In genomic region chr22:20495861-20496681, GRCh38 we compare ENCODE assay signal across 1 cellular context.
TF ChIP-seq lines count a peak whose summit lies in the region.

No MANE protein-coding gene starts in this region.

TF ChIP-seq in HepG2, 621 proteins besides CTCF, POLR2A, EP300 and RAD21 (continued from another document and continues in another):
- TF ChIP-seq SOX13 (IDR thresholded peaks at IDR 0.05): 0 out of 2 replicates have a peak, but pooled peaks have one; percentile 4
- TF ChIP-seq SOX13 (CRISPR knock-in tag; conservative IDR thresholded peaks at IDR 0.05 in 1 of 2, IDR thresholded peaks at IDR 0.05 in 1 of 2): no peak; a peak in 1 of 4 replicates
- peak; percentile 14; the same call in 1 of the 2 replicates for TF ChIP-seq CHCHD3 (CRISPR knock-in tag; IDR thresholded peaks at IDR 0.05)
- no peak for TF ChIP-seq ZNF598 (CRISPR knock-in tag; IDR thresholded peaks at IDR 0.05; ENCODE audit: borderline replicate concordance)
- TF ChIP-seq, protein P1, sequence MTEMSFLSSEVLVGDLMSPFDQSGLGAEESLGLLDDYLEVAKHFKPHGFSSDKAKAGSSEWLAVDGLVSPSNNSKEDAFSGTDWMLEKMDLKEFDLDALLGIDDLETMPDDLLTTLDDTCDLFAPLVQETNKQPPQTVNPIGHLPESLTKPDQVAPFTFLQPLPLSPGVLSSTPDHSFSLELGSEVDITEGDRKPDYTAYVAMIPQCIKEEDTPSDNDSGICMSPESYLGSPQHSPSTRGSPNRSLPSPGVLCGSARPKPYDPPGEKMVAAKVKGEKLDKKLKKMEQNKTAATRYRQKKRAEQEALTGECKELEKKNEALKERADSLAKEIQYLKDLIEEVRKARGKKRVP (CRISPR knock-in tag; IDR thresholded peaks at IDR 0.05): no peak
- TF ChIP-seq, protein P2, sequence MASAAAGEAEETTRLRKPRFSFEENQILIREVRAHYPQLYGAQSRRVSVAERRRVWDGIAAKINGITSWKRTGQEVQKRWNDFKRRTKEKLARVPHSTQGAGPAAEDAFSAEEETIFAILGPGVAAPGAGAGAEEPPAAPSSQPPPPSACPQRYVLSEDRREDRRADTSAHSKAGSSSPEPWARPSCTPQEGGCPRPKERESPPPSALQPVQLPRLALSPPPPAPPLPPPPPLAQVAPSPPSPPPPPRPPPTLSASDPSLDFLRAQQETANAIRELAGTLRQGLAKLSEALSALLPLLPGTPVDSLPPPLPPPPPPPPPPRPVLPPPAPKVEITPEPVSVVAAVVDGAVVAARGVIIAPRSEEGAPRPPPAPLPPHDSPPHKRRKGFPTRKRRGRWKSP (CRISPR knock-in tag; IDR thresholded peaks at IDR 0.05): no peak; the same call in 1 of the 2 replicates
- TF ChIP-seq ZNF432 (CRISPR knock-in tag; IDR thresholded peaks at IDR 0.05; ENCODE audit: borderline replicate concordance): no peak
- TF ChIP-seq ZNF350 (CRISPR knock-in tag; IDR thresholded peaks at IDR 0.05; ENCODE audit: borderline replicate concordance, low read depth): peak; percentile 56; the same call in 1 of the 2 replicates
- TF ChIP-seq ADNP (CRISPR knock-in tag; IDR thresholded peaks at IDR 0.05): no peak
- TF ChIP-seq, protein P3, sequence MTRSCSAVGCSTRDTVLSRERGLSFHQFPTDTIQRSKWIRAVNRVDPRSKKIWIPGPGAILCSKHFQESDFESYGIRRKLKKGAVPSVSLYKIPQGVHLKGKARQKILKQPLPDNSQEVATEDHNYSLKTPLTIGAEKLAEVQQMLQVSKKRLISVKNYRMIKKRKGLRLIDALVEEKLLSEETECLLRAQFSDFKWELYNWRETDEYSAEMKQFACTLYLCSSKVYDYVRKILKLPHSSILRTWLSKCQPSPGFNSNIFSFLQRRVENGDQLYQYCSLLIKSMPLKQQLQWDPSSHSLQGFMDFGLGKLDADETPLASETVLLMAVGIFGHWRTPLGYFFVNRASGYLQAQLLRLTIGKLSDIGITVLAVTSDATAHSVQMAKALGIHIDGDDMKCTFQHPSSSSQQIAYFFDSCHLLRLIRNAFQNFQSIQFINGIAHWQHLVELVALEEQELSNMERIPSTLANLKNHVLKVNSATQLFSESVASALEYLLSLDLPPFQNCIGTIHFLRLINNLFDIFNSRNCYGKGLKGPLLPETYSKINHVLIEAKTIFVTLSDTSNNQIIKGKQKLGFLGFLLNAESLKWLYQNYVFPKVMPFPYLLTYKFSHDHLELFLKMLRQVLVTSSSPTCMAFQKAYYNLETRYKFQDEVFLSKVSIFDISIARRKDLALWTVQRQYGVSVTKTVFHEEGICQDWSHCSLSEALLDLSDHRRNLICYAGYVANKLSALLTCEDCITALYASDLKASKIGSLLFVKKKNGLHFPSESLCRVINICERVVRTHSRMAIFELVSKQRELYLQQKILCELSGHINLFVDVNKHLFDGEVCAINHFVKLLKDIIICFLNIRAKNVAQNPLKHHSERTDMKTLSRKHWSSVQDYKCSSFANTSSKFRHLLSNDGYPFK (CRISPR knock-in tag; IDR thresholded peaks at IDR 0.05; ENCODE audit: borderline replicate concordance): peak; percentile 63; the same call in 1 of the 2 replicates
- TF ChIP-seq ZNF644 (CRISPR knock-in tag; IDR thresholded peaks at IDR 0.05; ENCODE audit: low read depth): no peak
- TF ChIP-seq KMT2A (CRISPR knock-in tag; IDR thresholded peaks at IDR 0.05): no peak
- no peak for TF ChIP-seq ZNF3 (CRISPR knock-in tag; IDR thresholded peaks at IDR 0.05)
- 0 out of 2 replicates have a peak, but pooled peaks have one; percentile 27 for TF ChIP-seq ZSCAN9 (CRISPR knock-in tag; IDR thresholded peaks at IDR 0.05; ENCODE audit: borderline replicate concordance)
- TF ChIP-seq, protein P4, sequence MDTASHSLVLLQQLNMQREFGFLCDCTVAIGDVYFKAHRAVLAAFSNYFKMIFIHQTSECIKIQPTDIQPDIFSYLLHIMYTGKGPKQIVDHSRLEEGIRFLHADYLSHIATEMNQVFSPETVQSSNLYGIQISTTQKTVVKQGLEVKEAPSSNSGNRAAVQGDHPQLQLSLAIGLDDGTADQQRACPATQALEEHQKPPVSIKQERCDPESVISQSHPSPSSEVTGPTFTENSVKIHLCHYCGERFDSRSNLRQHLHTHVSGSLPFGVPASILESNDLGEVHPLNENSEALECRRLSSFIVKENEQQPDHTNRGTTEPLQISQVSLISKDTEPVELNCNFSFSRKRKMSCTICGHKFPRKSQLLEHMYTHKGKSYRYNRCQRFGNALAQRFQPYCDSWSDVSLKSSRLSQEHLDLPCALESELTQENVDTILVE (CRISPR knock-in tag; IDR thresholded peaks at IDR 0.05): peak; percentile 75; the same call in 1 of the 2 replicates
- peak; percentile 57; the same call in 1 of the 2 replicates for TF ChIP-seq KDM4B (CRISPR knock-in tag; IDR thresholded peaks at IDR 0.05)
- 0 out of 2 replicates have a peak, but pooled peaks have one; percentile 13 for TF ChIP-seq TGIF2 (CRISPR knock-in tag; IDR thresholded peaks at IDR 0.05)
- no peak for TF ChIP-seq ZNF567 (CRISPR knock-in tag; IDR thresholded peaks at IDR 0.05; ENCODE audit: borderline replicate concordance)
- TF ChIP-seq MED1 (CRISPR knock-in tag; IDR thresholded peaks at IDR 0.05): peak; percentile 33
- TF ChIP-seq, protein P5, sequence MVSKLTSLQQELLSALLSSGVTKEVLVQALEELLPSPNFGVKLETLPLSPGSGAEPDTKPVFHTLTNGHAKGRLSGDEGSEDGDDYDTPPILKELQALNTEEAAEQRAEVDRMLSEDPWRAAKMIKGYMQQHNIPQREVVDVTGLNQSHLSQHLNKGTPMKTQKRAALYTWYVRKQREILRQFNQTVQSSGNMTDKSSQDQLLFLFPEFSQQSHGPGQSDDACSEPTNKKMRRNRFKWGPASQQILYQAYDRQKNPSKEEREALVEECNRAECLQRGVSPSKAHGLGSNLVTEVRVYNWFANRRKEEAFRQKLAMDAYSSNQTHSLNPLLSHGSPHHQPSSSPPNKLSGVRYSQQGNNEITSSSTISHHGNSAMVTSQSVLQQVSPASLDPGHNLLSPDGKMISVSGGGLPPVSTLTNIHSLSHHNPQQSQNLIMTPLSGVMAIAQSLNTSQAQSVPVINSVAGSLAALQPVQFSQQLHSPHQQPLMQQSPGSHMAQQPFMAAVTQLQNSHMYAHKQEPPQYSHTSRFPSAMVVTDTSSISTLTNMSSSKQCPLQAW (CRISPR knock-in tag; IDR thresholded peaks at IDR 0.05): peak; percentile 48; the same call in 1 of the 2 replicates
- TF ChIP-seq ZNF343 (CRISPR knock-in tag; IDR thresholded peaks at IDR 0.05): no peak
- TF ChIP-seq AGO1 (IDR thresholded peaks at IDR 0.05; ENCODE audit: low read depth, low read length, poor library complexity, severe bottlenecking): no peak
- TF ChIP-seq, protein P6, sequence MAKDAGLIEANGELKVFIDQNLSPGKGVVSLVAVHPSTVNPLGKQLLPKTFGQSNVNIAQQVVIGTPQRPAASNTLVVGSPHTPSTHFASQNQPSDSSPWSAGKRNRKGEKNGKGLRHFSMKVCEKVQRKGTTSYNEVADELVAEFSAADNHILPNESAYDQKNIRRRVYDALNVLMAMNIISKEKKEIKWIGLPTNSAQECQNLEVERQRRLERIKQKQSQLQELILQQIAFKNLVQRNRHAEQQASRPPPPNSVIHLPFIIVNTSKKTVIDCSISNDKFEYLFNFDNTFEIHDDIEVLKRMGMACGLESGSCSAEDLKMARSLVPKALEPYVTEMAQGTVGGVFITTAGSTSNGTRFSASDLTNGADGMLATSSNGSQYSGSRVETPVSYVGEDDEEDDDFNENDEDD (CRISPR knock-in tag; IDR thresholded peaks at IDR 0.05; ENCODE audit: borderline replicate concordance): peak; percentile 89
- no peak for TF ChIP-seq ZNF180 (CRISPR knock-in tag; IDR thresholded peaks at IDR 0.05; ENCODE audit: borderline replicate concordance, low read depth)
- no peak for TF ChIP-seq ZNF781 (CRISPR knock-in tag; IDR thresholded peaks at IDR 0.05; ENCODE audit: borderline replicate concordance, not compliant biosample characterization)
- 0 out of 2 replicates have a peak, but pooled peaks have one; percentile 77 for TF ChIP-seq SALL2 (CRISPR knock-in tag; IDR thresholded peaks at IDR 0.05)
- no peak for TF ChIP-seq GTF3A (CRISPR knock-in tag; conservative IDR thresholded peaks at IDR 0.05)
- no peak for TF ChIP-seq ZNF720 (CRISPR knock-in tag; IDR thresholded peaks at IDR 0.05)
- TF ChIP-seq, protein P7, sequence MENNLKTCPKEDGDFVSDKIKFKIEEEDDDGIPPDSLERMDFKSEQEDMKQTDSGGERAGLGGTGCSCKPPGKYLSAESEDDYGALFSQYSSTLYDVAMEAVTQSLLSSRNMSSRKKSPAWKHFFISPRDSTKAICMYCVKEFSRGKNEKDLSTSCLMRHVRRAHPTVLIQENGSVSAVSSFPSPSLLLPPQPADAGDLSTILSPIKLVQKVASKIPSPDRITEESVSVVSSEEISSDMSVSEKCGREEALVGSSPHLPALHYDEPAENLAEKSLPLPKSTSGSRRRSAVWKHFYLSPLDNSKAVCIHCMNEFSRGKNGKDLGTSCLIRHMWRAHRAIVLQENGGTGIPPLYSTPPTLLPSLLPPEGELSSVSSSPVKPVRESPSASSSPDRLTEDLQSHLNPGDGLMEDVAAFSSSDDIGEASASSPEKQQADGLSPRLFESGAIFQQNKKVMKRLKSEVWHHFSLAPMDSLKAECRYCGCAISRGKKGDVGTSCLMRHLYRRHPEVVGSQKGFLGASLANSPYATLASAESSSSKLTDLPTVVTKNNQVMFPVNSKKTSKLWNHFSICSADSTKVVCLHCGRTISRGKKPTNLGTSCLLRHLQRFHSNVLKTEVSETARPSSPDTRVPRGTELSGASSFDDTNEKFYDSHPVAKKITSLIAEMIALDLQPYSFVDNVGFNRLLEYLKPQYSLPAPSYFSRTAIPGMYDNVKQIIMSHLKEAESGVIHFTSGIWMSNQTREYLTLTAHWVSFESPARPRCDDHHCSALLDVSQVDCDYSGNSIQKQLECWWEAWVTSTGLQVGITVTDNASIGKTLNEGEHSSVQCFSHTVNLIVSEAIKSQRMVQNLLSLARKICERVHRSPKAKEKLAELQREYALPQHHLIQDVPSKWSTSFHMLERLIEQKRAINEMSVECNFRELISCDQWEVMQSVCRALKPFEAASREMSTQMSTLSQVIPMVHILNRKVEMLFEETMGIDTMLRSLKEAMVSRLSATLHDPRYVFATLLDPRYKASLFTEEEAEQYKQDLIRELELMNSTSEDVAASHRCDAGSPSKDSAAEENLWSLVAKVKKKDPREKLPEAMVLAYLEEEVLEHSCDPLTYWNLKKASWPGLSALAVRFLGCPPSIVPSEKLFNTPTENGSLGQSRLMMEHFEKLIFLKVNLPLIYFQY (CRISPR knock-in tag; IDR thresholded peaks at IDR 0.05; ENCODE audit: borderline replicate concordance): no peak
- peak; percentile 62; the same call in 1 of the 2 replicates for TF ChIP-seq KAT7 (CRISPR knock-in tag; IDR thresholded peaks at IDR 0.05; ENCODE audit: borderline replicate concordance)
- no peak; the same call in 1 of the 2 replicates for TF ChIP-seq ZNF746 (CRISPR knock-in tag; IDR thresholded peaks at IDR 0.05)
- no peak for TF ChIP-seq SNAI1 (CRISPR knock-in tag; IDR thresholded peaks at IDR 0.05; ENCODE audit: borderline replicate concordance)
- TF ChIP-seq PAX8 (CRISPR knock-in tag; IDR thresholded peaks at IDR 0.05; ENCODE audit: borderline replicate concordance): no peak
- 0 out of 2 replicates have a peak, but pooled peaks have one; percentile 57 for TF ChIP-seq NCOA1 (CRISPR knock-in tag; IDR thresholded peaks at IDR 0.05)
- TF ChIP-seq TAF15 (IDR thresholded peaks at IDR 0.05; ENCODE audit: low read depth, low read length, poor library complexity, severe bottlenecking): no peak
- TF ChIP-seq RCOR2 (CRISPR knock-in tag; IDR thresholded peaks at IDR 0.05): no peak
- no peak for TF ChIP-seq ZNF225 (CRISPR knock-in tag; IDR thresholded peaks at IDR 0.05)
- no peak for TF ChIP-seq RORA (CRISPR knock-in tag; IDR thresholded peaks at IDR 0.05)
- TF ChIP-seq ZBTB2 (CRISPR knock-in tag; IDR thresholded peaks at IDR 0.05; ENCODE audit: low read depth): no peak
- TF ChIP-seq, protein P8, sequence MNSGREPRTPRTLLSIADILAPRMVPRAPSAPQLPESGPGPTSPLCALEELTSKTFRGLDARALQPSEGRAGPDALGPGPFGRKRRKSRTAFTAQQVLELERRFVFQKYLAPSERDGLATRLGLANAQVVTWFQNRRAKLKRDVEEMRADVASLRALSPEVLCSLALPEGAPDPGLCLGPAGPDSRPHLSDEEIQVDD (CRISPR knock-in tag; IDR thresholded peaks at IDR 0.05; ENCODE audit: borderline replicate concordance): no peak
- no peak for TF ChIP-seq CBX5 (CRISPR knock-in tag; IDR thresholded peaks at IDR 0.05; ENCODE audit: borderline replicate concordance)
- TF ChIP-seq TBP (CRISPR knock-in tag; IDR thresholded peaks at IDR 0.05): no peak
- TF ChIP-seq ZNF232 (CRISPR knock-in tag; IDR thresholded peaks at IDR 0.05; ENCODE audit: borderline replicate concordance): no peak
- TF ChIP-seq, protein P9, sequence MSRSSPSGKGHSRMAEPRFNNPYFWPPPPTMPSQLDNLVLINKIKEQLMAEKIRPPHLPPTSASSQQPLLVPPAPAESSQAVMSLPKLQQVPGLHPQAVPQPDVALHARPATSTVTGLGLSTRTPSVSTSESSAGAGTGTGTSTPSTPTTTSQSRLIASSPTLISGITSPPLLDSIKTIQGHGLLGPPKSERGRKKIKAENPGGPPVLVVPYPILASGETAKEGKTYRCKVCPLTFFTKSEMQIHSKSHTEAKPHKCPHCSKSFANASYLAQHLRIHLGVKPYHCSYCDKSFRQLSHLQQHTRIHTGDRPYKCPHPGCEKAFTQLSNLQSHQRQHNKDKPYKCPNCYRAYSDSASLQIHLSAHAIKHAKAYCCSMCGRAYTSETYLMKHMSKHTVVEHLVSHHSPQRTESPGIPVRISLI (CRISPR knock-in tag; IDR thresholded peaks at IDR 0.05; ENCODE audit: borderline replicate concordance): 0 out of 2 replicates have a peak, but pooled peaks have one; percentile 21
- 0 out of 2 replicates have a peak, but pooled peaks have one; percentile 24 for TF ChIP-seq ZKSCAN5 (CRISPR knock-in tag; IDR thresholded peaks at IDR 0.05)
- no peak for TF ChIP-seq THAP7 (CRISPR knock-in tag; IDR thresholded peaks at IDR 0.05)
- no peak for TF ChIP-seq FOSL1 (CRISPR knock-in tag; IDR thresholded peaks at IDR 0.05; ENCODE audit: borderline replicate concordance)
- TF ChIP-seq HMG20B (CRISPR knock-in tag; conservative IDR thresholded peaks at IDR 0.05): 0 out of 2 replicates have a peak, but pooled peaks have one; percentile 36
- TF ChIP-seq NR2F1 (CRISPR knock-in tag; IDR thresholded peaks at IDR 0.05): no peak
- TF ChIP-seq ZNF572 (CRISPR knock-in tag; IDR thresholded peaks at IDR 0.05): no peak
- no peak for TF ChIP-seq ZNF547 (CRISPR knock-in tag; IDR thresholded peaks at IDR 0.05)
